ENCODE assay signal across 25 cellular contexts in genomic region chr1:44284184-44284583, GRCh38.
DNase-seq lines count a peak whose midpoint lies in the region; FAIRE-seq and TF ChIP-seq lines count a peak whose summit lies in the region.
"Had no signal": no experiment of that assay in that cellular context is flagged by ENCODE, and none has a peak within 500 bp of the region (broad histone marks: within the 10 kb centered on the region; RNA-seq: fewer than 3 reads in every experiment).

No MANE protein-coding gene starts in this region.

- no peak overlapping the region for H2AFZ ChIP-seq in H1 (ENCODE audit: low read length)
- H2AFZ ChIP-seq: PC-9 had no signal

- TF ChIP-seq RAD21 in H1 (IDR thresholded peaks at IDR 0.05 in 1 of 2, conservative IDR thresholded peaks at IDR 0.05 in 1 of 2; ENCODE audit: low read depth in 2 of 2, low read length in 2 of 2) = no peak

- H4K5ac ChIP-seq in H1 (ENCODE audit: insufficient read length, low read depth, low read length) = no peak overlapping the region

- FAIRE-seq in H1 (lab: Jason Lieb, UNC) = no peak
- FAIRE-seq: HTR-8/SVneo had no signal

- H3K79me1 ChIP-seq in H1 (ENCODE audit: low read depth, low read length) = peaks cover 3% of the 10 kb centered on the region

- no peaks in the 10 kb centered on the region for H3K4me1 ChIP-seq in H1 (replicated peaks in 1 of 4; ENCODE audit: control insufficient read depth in 3 of 4, insufficient read depth in 4 of 4, low read length in 3 of 4)

- no peak overlapping the region for H3K4ac ChIP-seq in H1 (replicated peaks; ENCODE audit: insufficient read length, low read depth, low read length)

- H3K36me3 Mint-ChIP-seq in progenitor cell of endocrine pancreas (ENCODE audit: insufficient read depth) = peaks cover 21% of the 10 kb centered on the region
- H3K36me3 Mint-ChIP-seq: natural killer cell had no signal

- no peaks in the 10 kb centered on the region for H3K27me3 Mint-ChIP-seq in progenitor cell of endocrine pancreas
- H3K27me3 Mint-ChIP-seq: activated CD8-positive, alpha-beta memory T cell treated with anti-CD3 and anti-CD28 coated beads, Interleukin-2, amount 10 ng/mL, durations not matched to agents 7 days and 5 days; dendritic cell treated with granulocyte-macrophage colony-stimulating factor and Interleukin-4, amounts not matched to agents 40 ng/mL and 50 ng/mL, for 4 days; T-helper 17 cell had no signal

- no peak overlapping the region for H2BK5ac ChIP-seq in H1 (ENCODE audit: low read depth, low read length)

- no peak overlapping the region for H2BK12ac ChIP-seq in H1 (ENCODE audit: low read depth, low read length)

- no peak overlapping the region for H3K18ac ChIP-seq in H1 (ENCODE audit: extremely low read depth, low read length)

- H3K9me3 Mint-ChIP-seq in progenitor cell of endocrine pancreas (ENCODE audit: low read depth) = no peaks in the 10 kb centered on the region
- H3K9me3 Mint-ChIP-seq: activated T-cell treated with anti-CD3 and anti-CD28 coated beads, Interleukin-2, amount 50 U/mL, for 72 hours; dendritic cell treated with granulocyte-macrophage colony-stimulating factor and Interleukin-4, amounts not matched to agents 40 ng/mL and 50 ng/mL, for 4 days; natural killer cell had no signal

- TF ChIP-seq CTCF in H1 (IDR thresholded peaks at IDR 0.05; ENCODE audit: control extremely low read depth in 1 of 3, insufficient read depth in 1 of 3, low read depth in 1 of 3, low read length in 3 of 3) (no peak), progenitor cell of endocrine pancreas (IDR thresholded peaks at IDR 0.05; ENCODE audit: unreplicated experiment) (no peak)

- no peak overlapping the region for H2BK15ac ChIP-seq in H1 (ENCODE audit: low read length)

- 0 out of 2 replicates have a peak overlapping the region, but pooled peaks have one; percentile 3 for H3K27ac ChIP-seq in H1 (ENCODE audit: low read depth, low read length)
- H3K27ac ChIP-seq: PC-9 had no signal

- POLR2A ChIA-PET in H1 (lab: Charles Lee; ENCODE audit: partially characterized antibody) = no interaction called here

- H3K4me3 Mint-ChIP-seq in progenitor cell of endocrine pancreas (ENCODE audit: low read depth) = no peak overlapping the region
- H3K4me3 Mint-ChIP-seq: activated CD8-positive, alpha-beta memory T cell treated with anti-CD3 and anti-CD28 coated beads, Interleukin-2, amount 10 ng/mL, durations not matched to agents 7 days and 5 days; activated T-cell treated with anti-CD3 and anti-CD28 coated beads, Interleukin-2, amount 50 U/mL, for 72 hours; dendritic cell treated with granulocyte-macrophage colony-stimulating factor and Interleukin-4, amounts not matched to agents 40 ng/mL and 50 ng/mL, for 4 days; natural killer cell; T-helper 17 cell had no signal

- H3K23ac ChIP-seq in H1 (ENCODE audit: insufficient read length) = no peak overlapping the region

- no peak overlapping the region for H2BK120ac ChIP-seq in H1 (replicated peaks; ENCODE audit: low read depth, low read length)

- no peak overlapping the region for H2AK5ac ChIP-seq in H1 (ENCODE audit: low read depth, low read length)

- H3K36me3 ChIP-seq in H1 (ENCODE audit: control insufficient read depth in 2 of 4, insufficient read depth in 4 of 4, low read length in 3 of 4) = peaks cover 2 to 21% (median 10%) of the 10 kb centered on the region in 4 experiments; a peak in 5 of 8 replicates

- H3K56ac ChIP-seq in H1 (replicated peaks; ENCODE audit: insufficient read length, low read depth, low read length) = no peak overlapping the region

- no peak overlapping the region for H4K91ac ChIP-seq in H1 (replicated peaks; ENCODE audit: insufficient read length, low read length)

- no peak overlapping the region for H2BK20ac ChIP-seq in H1 (ENCODE audit: low read length)

- peaks cover 21% of the 10 kb centered on the region for H3K4me1 Mint-ChIP-seq in progenitor cell of endocrine pancreas (ENCODE audit: low read depth)
- H3K4me1 Mint-ChIP-seq: activated CD8-positive, alpha-beta memory T cell treated with anti-CD3 and anti-CD28 coated beads, Interleukin-2, amount 10 ng/mL, durations not matched to agents 7 days and 5 days had no signal

- no peaks in the 10 kb centered on the region for H3K23me2 ChIP-seq in H1 (ENCODE audit: low read depth, low read length)

- CTCF ChIA-PET in H1 (lab: Charles Lee; ENCODE audit: partially characterized antibody) = interaction anchor here (0.7 to 8.6 kb wide), 6 partner anchors 10 to 67 kb away, joined by 3 to 60 read pairs (median 4); no protein-coding TSS in a partner anchor

- H3K4me3 ChIP-seq in H1 (ENCODE audit: extremely low read depth in 1 of 4, insufficient read depth in 2 of 4, low read depth in 3 of 4, low read length in 4 of 4) = no peak overlapping the region
- H3K4me3 ChIP-seq: PC-9 had no signal

- H3K9me3 ChIP-seq in H1 (ENCODE audit: insufficient read depth in 2 of 2, low read depth in 1 of 2, low read length in 1 of 2) = no peaks in the 10 kb centered on the region

- H4K20me1 ChIP-seq in H1 (replicated peaks in 1 of 2; ENCODE audit: control insufficient read depth in 1 of 2, insufficient read depth in 2 of 2, low read length in 2 of 2) = peaks cover 3 to 9% of the 10 kb centered on the region in 2 experiments

- TF ChIP-seq POLR2A in H1 (IDR thresholded peaks at IDR 0.05; ENCODE audit: control extremely low read depth in 1 of 2, low read depth in 2 of 2, low read length in 2 of 2) = no peak

- peak; percentile 77 for DNase-seq in NCI-H1092 treated with DMSO at 0.1 percent for 48 hours (lab: John Stamatoyannopoulos, UW)
- peak; percentile 99 for DNase-seq in NCI-H510A treated with DMSO at 0.1 percent for 48 hours (lab: John Stamatoyannopoulos, UW)
- no peak for DNase-seq in H1 (ENCODE audit: low read depth in 1 of 2, low spot score in 2 of 2)
- no peak for DNase-seq in progenitor cell of endocrine pancreas (ENCODE audit: low spot score, unreplicated experiment)
- no peak for DNase-seq in AG20443 (ENCODE audit: low spot score)
- DNase-seq in NCI-H526 treated with DMSO at 0.1 percent for 48 hours (lab: John Stamatoyannopoulos, UW) = no peak
- DNase-seq in iPS-NIHi11 (ENCODE audit: low spot score) = no peak
- DNase-seq: activated CD4-positive, alpha-beta T cell treated with anti-CD3 and anti-CD28 coated beads, Interleukin-2, amount 50 U/mL, for 4 hours; activated CD8-positive, alpha-beta memory T cell treated with anti-CD3 and anti-CD28 coated beads, Interleukin-2, amount 10 ng/mL, durations not matched to agents 7 days and 5 days; activated naive CD4-positive, alpha-beta T cell treated with Interleukin-2 at 50 U/mL for 16 hours; activated T-cell treated with anti-CD3 and anti-CD28 coated beads, Interleukin-2, amount 50 U/mL, for 72 hours; caudate nucleus; glutamatergic neuron; islet precursor cell; KG1; left ventricle myocardium superior; natural killer cell; NK-92 treated with Interleukin-12 subunit alpha and Interleukin-12 subunit beta, amount 100 ng/mL, for 24 hours; occipital lobe; stimulated activated CD4-positive, alpha-beta T cell treated with anti-CD3 and anti-CD28 coated beads, Interleukin-4, amount 100 ng/mL, for 4 hours; T-helper 17 cell; trophoblast cell had no signal

- no peak overlapping the region for H3K14ac ChIP-seq in H1 (ENCODE audit: insufficient read length)

- WGBS in H1 (ENCODE audit: extremely low coverage in 1 of 2, insufficient coverage in 1 of 2, insufficient read length in 1 of 2, insufficient replicate concordance in 2 of 2, low coverage in 1 of 2, low lambda C conversion rate in 2 of 2, missing lambda C conversion rate in 1 of 2), 2 experiments = 88% methylated on average over 2 of the region's 2 CpGs; no CpG with 5 or more reads in 1 of the 2 experiments

- H3K27ac Mint-ChIP-seq in progenitor cell of endocrine pancreas = peak overlapping the region; percentile 83
- H3K27ac Mint-ChIP-seq: activated CD8-positive, alpha-beta memory T cell treated with anti-CD3 and anti-CD28 coated beads, Interleukin-2, amount 10 ng/mL, durations not matched to agents 7 days and 5 days; activated T-cell treated with anti-CD3 and anti-CD28 coated beads, Interleukin-2, amount 50 U/mL, for 72 hours; natural killer cell; T-helper 17 cell had no signal

- H3K79me2 ChIP-seq in H1 (ENCODE audit: control insufficient read depth in 1 of 2, insufficient read depth in 2 of 2, low read length in 2 of 2) = no peaks in the 10 kb centered on the region

- H3K27me3 ChIP-seq in H1 (replicated peaks in 1 of 4; ENCODE audit: control insufficient read depth in 3 of 4, extremely low read depth in 1 of 4, insufficient read depth in 3 of 4, low read length in 3 of 4) = no peaks in the 10 kb centered on the region

- TF ChIP-seq EP300 in H1 (IDR thresholded peaks at IDR 0.05; ENCODE audit: borderline replicate concordance in 1 of 2, low read depth in 2 of 2, low read length in 2 of 2) = no peak

- no peak overlapping the region for H3K4me2 ChIP-seq in H1 (ENCODE audit: insufficient read depth in 1 of 2, low read depth in 2 of 2, low read length in 2 of 2)

- H3K9ac ChIP-seq in H1 (replicated peaks in 1 of 4; ENCODE audit: extremely low read depth in 1 of 4, low read depth in 3 of 4, low read length in 3 of 4) = no peak overlapping the region

- no peak overlapping the region for H4K8ac ChIP-seq in H1 (ENCODE audit: extremely low read depth, insufficient read depth, low read length)

TF ChIP-seq in H1, 55 proteins besides CTCF, POLR2A, EP300 and RAD21 (continues in another document):
- TF ChIP-seq HDAC6 (IDR thresholded peaks at IDR 0.05; ENCODE audit: low read depth, low read length) (no peak), MAX (IDR thresholded peaks at IDR 0.05) (no peak), YY1 (IDR thresholded peaks at IDR 0.05; ENCODE audit: low read depth, low read length) (no peak), TEAD4 (IDR thresholded peaks at IDR 0.05; ENCODE audit: low read depth, low read length) (no peak), HDAC2 (IDR thresholded peaks at IDR 0.05; ENCODE audit: borderline replicate concordance in 1 of 2, low read depth in 2 of 2, low read length in 2 of 2) (no peak), CHD1 (IDR thresholded peaks at IDR 0.05; ENCODE audit: low read depth, low read length) (no peak), SIN3A (conservative IDR thresholded peaks at IDR 0.05 in 1 of 2, IDR thresholded peaks at IDR 0.05 in 1 of 2; ENCODE audit: low read depth in 1 of 2, low read length in 2 of 2) (no peak), USF2 (IDR thresholded peaks at IDR 0.05; ENCODE audit: low read length) (no peak)

Comparison
In these comparisons a context has a peak if more than half of its experiments do, and no peak if none do; other contexts are left out.
1. DNase-seq: peak in NCI-H1092 treated with DMSO at 0.1 percent for 48 hours (single experiment) and NCI-H510A treated with DMSO at 0.1 percent for 48 hours (single experiment); none in H1 (0 of 2), progenitor cell of endocrine pancreas (single experiment), AG20443 (single experiment), NCI-H526 treated with DMSO at 0.1 percent for 48 hours (single experiment) and iPS-NIHi11 (single experiment).